In the genomic region with DNA sequence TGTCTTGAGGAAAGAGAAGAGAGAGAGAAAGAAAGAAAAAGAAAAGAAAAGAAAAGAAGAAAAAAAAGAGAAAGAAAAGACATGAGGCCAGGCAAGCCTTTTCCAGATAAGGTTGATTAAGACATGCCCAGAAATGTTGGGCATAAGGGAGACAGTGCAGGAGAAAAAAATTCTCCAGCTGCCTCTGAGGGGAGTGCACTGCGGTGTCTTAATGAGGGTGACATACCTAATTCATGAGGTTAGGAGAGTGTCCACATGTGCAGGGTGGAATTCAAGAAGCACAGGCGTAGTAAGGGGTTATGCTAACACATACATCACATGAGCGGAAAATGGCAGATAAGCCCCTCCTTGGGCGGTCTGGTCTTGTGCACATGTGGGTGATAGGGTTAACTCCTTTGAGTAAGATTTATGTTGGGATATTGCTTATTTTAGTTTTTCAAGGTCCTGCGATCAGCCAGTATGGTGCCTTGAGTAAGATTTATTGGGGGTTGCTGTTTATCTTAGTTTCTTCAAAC, we compare ENCODE assay signal across 20 cellular contexts.
"Had no signal": no experiment of that assay in that cellular context is flagged by ENCODE, and none has a peak within 500 bp of the region (broad histone marks: within the 10 kb centered on the region; RNA-seq: fewer than 3 reads in every experiment).

No MANE protein-coding gene starts in this region.

- H3K9me3 ChIP-seq: SK-N-SH had no signal

- H3K9ac ChIP-seq: SK-N-SH had no signal

- DNase-seq: KBM-7; NCI-H1092; NCI-H1105 treated with DMSO at 0.1 percent for 48 hours; NCI-H1417 treated with DMSO at 0.1 percent for 48 hours; NCI-H146; NCI-H1694 treated with DMSO at 0.1 percent for 48 hours; NCI-H1930; NCI-H2081; NCI-H2171; NCI-H226; NCI-H446; NCI-H510A; NCI-H524 treated with DMSO at 0.1 percent for 48 hours; NCI-H69; NCI-H774; NK-92 treated with Interleukin-12 subunit alpha and Interleukin-12 subunit beta, amount 100 ng/mL, for 24 hours; PC-3; SHP77; SK-N-SH had no signal

- H3K27ac ChIP-seq: RWPE1 had no signal

- H3K4me2 ChIP-seq: SK-N-SH had no signal
